30 cellular contexts compared by ENCODE assay signal in the genomic region with DNA sequence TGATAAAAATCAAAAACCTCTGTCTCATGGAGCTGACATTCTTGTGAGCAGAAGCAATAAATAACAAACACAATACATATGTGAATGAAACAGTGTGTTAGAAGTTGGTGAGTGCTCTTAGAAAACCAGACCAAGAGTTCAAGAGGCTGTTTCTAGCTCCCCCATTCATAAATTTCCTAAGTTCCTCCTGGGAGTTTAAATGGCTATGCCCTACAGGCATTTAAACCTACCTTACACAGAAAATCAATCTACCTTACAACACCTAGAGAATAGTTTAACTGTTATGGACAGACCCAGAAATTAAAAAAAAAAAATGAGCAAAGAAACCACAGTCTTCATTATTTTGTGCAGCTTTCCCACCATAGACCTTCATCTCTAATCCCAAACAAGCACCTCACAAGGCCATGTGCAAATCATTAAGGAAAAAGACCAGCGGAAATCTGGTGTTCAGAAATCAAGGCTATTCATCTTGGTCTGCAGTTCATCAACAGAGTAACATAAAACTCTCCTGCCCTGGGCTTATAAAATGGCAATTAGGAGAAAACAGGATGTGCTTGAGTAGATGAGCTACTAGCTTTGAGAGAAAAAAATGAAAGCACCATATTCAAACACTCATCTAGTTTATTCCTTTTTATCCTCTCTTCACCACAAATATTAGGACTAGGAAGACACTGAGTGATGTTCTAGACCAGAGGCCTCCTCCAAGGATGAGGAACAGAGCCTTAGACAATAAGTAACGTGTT.
DNase-seq lines count a peak whose midpoint lies in the region; ATAC-seq and TF ChIP-seq lines count a peak whose summit lies in the region.
"Had no signal": no experiment of that assay in that cellular context is flagged by ENCODE, and none has a peak within 500 bp of the region (broad histone marks: within the 10 kb centered on the region; RNA-seq: fewer than 3 reads in every experiment).

No MANE protein-coding gene starts in this region.

- DNase-seq in NCI-H510A treated with DMSO at 0.1 percent for 48 hours (lab: John Stamatoyannopoulos, UW) = peak; percentile 37
- DNase-seq in NCI-H510A (lab: John Stamatoyannopoulos, UW) = no peak
- peak; percentile 34 for DNase-seq in NCI-H69 (lab: John Stamatoyannopoulos, UW)
- DNase-seq in fibroblast of villous mesenchyme (ENCODE audit: low read depth) = peak; percentile 87
- DNase-seq in GM13977 (ENCODE audit: low spot score) = no peak
- DNase-seq in erythroblast (lab: John Stamatoyannopoulos, UW) = no peak
- DNase-seq: activated CD4-positive, alpha-beta memory T cell treated with anti-CD3 and anti-CD28 coated beads for 36 hours; activated CD4-positive, CD25-positive, alpha-beta regulatory T cell treated with anti-CD3 and anti-CD28 coated beads, Interleukin-2, amount 50 U/mL, for 72 hours; activated CD8-positive, alpha-beta memory T cell treated with anti-CD3 and anti-CD28 coated beads, Interleukin-2, amount 50 U/mL, for 4 hours; activated naive CD4-positive, alpha-beta T cell treated with anti-CD3 and anti-CD28 coated beads, Interleukin-2, amount 50 U/mL, for 16 hours; amniotic stem cell; CD8-positive, alpha-beta memory T cell; DMS 273 treated with DMSO at 0.1 percent for 48 hours; effector CD4-positive, alpha-beta T cell; foreskin keratinocyte; GDM1; heart left ventricle; KBM-7; kidney glomerular epithelial cell; MG63; mucosa of descending colon; NCI-H526 treated with DMSO at 0.1 percent for 48 hours; right cardiac atrium; stimulated activated CD4-positive, alpha-beta T cell treated with anti-CD3 and anti-CD28 coated beads, Interleukin-4, amount 100 ng/mL, for 1 hour had no signal

- H3K36me3 Mint-ChIP-seq in activated T-helper 17 cell treated with anti-CD3 and anti-CD28 coated beads, Interleukin-2, amount 50 U/mL, for 72 hours (ENCODE audit: low read depth) = no peaks in the 10 kb centered on the region
- H3K36me3 Mint-ChIP-seq: activated CD4-positive, alpha-beta memory T cell treated with anti-CD3 and anti-CD28 coated beads for 36 hours; CD8-positive, alpha-beta memory T cell; stimulated activated effector memory CD8-positive, alpha-beta T cell treated with anti-CD3 and anti-CD28 coated beads, Interleukin-12 subunit alpha, Interleukin-12 subunit beta, amount 100 ng/mL, for 72 hours had no signal

- no peak overlapping the region for H3K4me3 ChIP-seq in fibroblast of villous mesenchyme (ENCODE audit: low read depth, low read length)
- H3K4me3 ChIP-seq: heart left ventricle, lung, MG63, mucosa of descending colon, SJSA1 had no signal

- H3K27ac Mint-ChIP-seq in activated T-helper 17 cell treated with anti-CD3 and anti-CD28 coated beads, Interleukin-2, amount 50 U/mL, for 72 hours = no peak overlapping the region
- H3K27ac Mint-ChIP-seq: activated CD4-positive, alpha-beta memory T cell treated with anti-CD3 and anti-CD28 coated beads for 36 hours; CD8-positive, alpha-beta memory T cell; stimulated activated effector memory CD8-positive, alpha-beta T cell treated with anti-CD3 and anti-CD28 coated beads, Interleukin-12 subunit alpha, Interleukin-12 subunit beta, amount 100 ng/mL, for 72 hours; T-helper 1 cell treated with Interleukin-12 subunit alpha and Interleukin-12 subunit beta and Interleukin-4 antibody, amounts not matched to agents 30 μg/mL and 1 μg/mL, for 36 hours had no signal

- H3K4me1 Mint-ChIP-seq in activated T-helper 17 cell treated with anti-CD3 and anti-CD28 coated beads, Interleukin-2, amount 50 U/mL, for 72 hours = no peaks in the 10 kb centered on the region

- in situ Hi-C loops in GM13977 (cut with MboI; ENCODE audit: low pct_unique_long_range_greater_than_20kb, low sequenced_read_pairs, unreplicated experiment) = no loop called here

- no peak for ATAC-seq in HG03342 (IDR thresholded peaks at IDR 0.05; ENCODE audit: unreplicated experiment)
- ATAC-seq in activated T-helper 17 cell treated with anti-CD3 and anti-CD28 coated beads, Interleukin-2, amount 50 U/mL, for 72 hours (replicated peaks) = no peak
- ATAC-seq: foreskin keratinocyte, heart left ventricle, right cardiac atrium had no signal

- H3K4me3 Mint-ChIP-seq in activated T-helper 17 cell treated with anti-CD3 and anti-CD28 coated beads, Interleukin-2, amount 50 U/mL, for 72 hours = no peak overlapping the region
- H3K4me3 Mint-ChIP-seq: activated CD4-positive, alpha-beta memory T cell treated with anti-CD3 and anti-CD28 coated beads for 36 hours; CD8-positive, alpha-beta memory T cell; stimulated activated effector memory CD8-positive, alpha-beta T cell treated with anti-CD3 and anti-CD28 coated beads, Interleukin-12 subunit alpha, Interleukin-12 subunit beta, amount 100 ng/mL, for 72 hours; T-helper 1 cell treated with Interleukin-12 subunit alpha and Interleukin-12 subunit beta and Interleukin-4 antibody, amounts not matched to agents 30 μg/mL and 1 μg/mL, for 36 hours had no signal

- no peak for TF ChIP-seq POLR2A in erythroblast (IDR thresholded peaks at IDR 0.05; ENCODE audit: low read length)

- no peaks in the 10 kb centered on the region for H3K9me3 Mint-ChIP-seq in activated T-helper 17 cell treated with anti-CD3 and anti-CD28 coated beads, Interleukin-2, amount 50 U/mL, for 72 hours
- H3K9me3 Mint-ChIP-seq: activated CD4-positive, alpha-beta memory T cell treated with anti-CD3 and anti-CD28 coated beads for 36 hours; CD8-positive, alpha-beta memory T cell; stimulated activated effector memory CD8-positive, alpha-beta T cell treated with anti-CD3 and anti-CD28 coated beads, Interleukin-12 subunit alpha, Interleukin-12 subunit beta, amount 100 ng/mL, for 72 hours; T-helper 1 cell treated with Interleukin-12 subunit alpha and Interleukin-12 subunit beta and Interleukin-4 antibody, amounts not matched to agents 30 μg/mL and 1 μg/mL, for 36 hours had no signal

- TF ChIP-seq CTCF in fibroblast of villous mesenchyme (IDR thresholded peaks at IDR 0.05; ENCODE audit: insufficient read depth, low read depth, low read length) (no peak), GM13977 (IDR thresholded peaks at IDR 0.05; ENCODE audit: extremely low read depth, insufficient read depth, missing control alignments) (no peak)

- H3K27me3 Mint-ChIP-seq in activated T-helper 17 cell treated with anti-CD3 and anti-CD28 coated beads, Interleukin-2, amount 50 U/mL, for 72 hours = peaks cover 41% of the 10 kb centered on the region

Comparison
In these comparisons a context has a peak if more than half of its experiments do, and no peak if none do; other contexts are left out.
1. DNase-seq: peak in NCI-H510A treated with DMSO at 0.1 percent for 48 hours (single experiment), NCI-H69 (single experiment) and fibroblast of villous mesenchyme (single experiment); none in NCI-H510A (single experiment), GM13977 (single experiment) and erythroblast (0 of 2).